In genomic region chr12:15851919-15852318, GRCh38 we compare ENCODE assay signal across 15 cellular contexts.
"Had no signal": no experiment of that assay in that cellular context is flagged by ENCODE, and none has a peak within 500 bp of the region (broad histone marks: within the 10 kb centered on the region; RNA-seq: fewer than 3 reads in every experiment).

No MANE protein-coding gene starts in this region.

- ATAC-seq: stimulated activated effector memory CD8-positive, alpha-beta T cell treated with anti-CD3 and anti-CD28 coated beads, Interleukin-12 subunit alpha, Interleukin-12 subunit beta, amount 100 ng/mL, for 72 hours; T-helper 17 cell had no signal

- H3K27me3 ChIP-seq: neutrophil, tibial artery had no signal

- DNase-seq: activated CD4-positive, alpha-beta T cell treated with anti-CD3 and anti-CD28 coated beads, Interleukin-2, amount 50 U/mL, for 4 hours; activated CD4-positive, CD25-positive, alpha-beta regulatory T cell treated with anti-CD3 and anti-CD28 coated beads, Interleukin-2, amount 50 U/mL, for 72 hours; activated effector memory CD4-positive, alpha-beta T cell treated with Interleukin-2 at 50 U/mL for 16 hours; activated T-cell treated with anti-CD3 and anti-CD28 coated beads, Interleukin-2, amount 50 U/mL, for 1 hour; amygdala; hippocampal formation; kidney glomerular epithelial cell; lower lobe of right lung; naive B cell; right cardiac atrium; T-helper 17 cell; tibial artery had no signal

- H3K4me3 ChIP-seq: lower lobe of right lung, smooth muscle cell, tibial artery had no signal

- H3K4me1 ChIP-seq: lower lobe of right lung had no signal

- H3K27ac ChIP-seq: lower lobe of right lung, neutrophil, tibial artery had no signal

- H3K36me3 ChIP-seq: lower lobe of right lung, neutrophil, tibial artery had no signal

- H3K9me3 ChIP-seq: lower lobe of right lung, neutrophil, tibial artery had no signal

- H3K4me2 ChIP-seq: smooth muscle cell had no signal
